13 cellular contexts compared by ENCODE assay signal in genomic region chr3:28334552-28334951, GRCh38. TPM values are rescaled to one million over a fixed set of nuclear protein-coding genes. Genes with fewer than 3 reads are reported as not detected.
DNase-seq lines count a peak whose midpoint lies in the region; FAIRE-seq and TF ChIP-seq lines count a peak whose summit lies in the region.
"Had no signal": no experiment of that assay in that cellular context is flagged by ENCODE, and none has a peak within 500 bp of the region (broad histone marks: within the 10 kb centered on the region; RNA-seq: fewer than 3 reads in every experiment).

No MANE protein-coding gene starts in this region.

- peak; percentile 10 for DNase-seq in NOMO-1 treated with DMSO at 0.1 percent for 48 hours (lab: John Stamatoyannopoulos, UW; ENCODE audit: unreplicated experiment)
- DNase-seq in NOMO-1 treated with dmso at 0.1 percent for 144 hours (lab: John Stamatoyannopoulos, UW; ENCODE audit: unreplicated experiment): no peak
- no peak for DNase-seq in MM.1S
- DNase-seq in cerebellar cortex (ENCODE audit: low spot score): peak; percentile 31
- no peak for DNase-seq in osteocyte (ENCODE audit: extremely low spot score, unreplicated experiment)
- DNase-seq in NCI-H748 (lab: John Stamatoyannopoulos, UW; ENCODE audit: unreplicated experiment): no peak
- DNase-seq in urothelium cell line (ENCODE audit: low spot score): no peak
- DNase-seq in mesendoderm: no peak
- DNase-seq: activated naive CD8-positive, alpha-beta T cell treated with anti-CD3 and anti-CD28 coated beads for 36 hours; KG1; left lung; occipital lobe; upper lobe of left lung had no signal

- no peaks in the 10 kb centered on the region for H3K9me3 Mint-ChIP-seq in osteocyte (ENCODE audit: unreplicated experiment)
- H3K9me3 Mint-ChIP-seq: activated naive CD8-positive, alpha-beta T cell treated with anti-CD3 and anti-CD28 coated beads for 36 hours had no signal

- H4K5ac ChIP-seq in mesendoderm (ENCODE audit: low read length): no peak overlapping the region

- no peak overlapping the region for H2BK5ac ChIP-seq in mesendoderm (ENCODE audit: low read length)

- H3K9me3 ChIP-seq in MM.1S (replicated peaks; ENCODE audit: insufficient read depth, low read length): no peaks in the 10 kb centered on the region
- H3K9me3 ChIP-seq: left lung, upper lobe of left lung had no signal

- no peaks in the 10 kb centered on the region for H3K79me1 ChIP-seq in mesendoderm (ENCODE audit: low read length)

- no peaks in the 10 kb centered on the region for H3K4me1 Mint-ChIP-seq in osteocyte (ENCODE audit: unreplicated experiment)

- peaks cover 27% of the 10 kb centered on the region for H3K36me3 Mint-ChIP-seq in osteocyte (ENCODE audit: unreplicated experiment)

- H2BK120ac ChIP-seq in mesendoderm (ENCODE audit: low read depth, low read length): no peak overlapping the region

- no peaks in the 10 kb centered on the region for H4K20me1 ChIP-seq in MM.1S (ENCODE audit: insufficient read depth, low read length)

- no peaks in the 10 kb centered on the region for H3K27me3 Mint-ChIP-seq in osteocyte (ENCODE audit: unreplicated experiment)
- H3K27me3 Mint-ChIP-seq: activated naive CD8-positive, alpha-beta T cell treated with anti-CD3 and anti-CD28 coated beads for 36 hours had no signal

- H2AK5ac ChIP-seq in mesendoderm (ENCODE audit: low read length): no peak overlapping the region

- H2BK15ac ChIP-seq in mesendoderm (replicated peaks; ENCODE audit: low read depth): no peak overlapping the region

- H3K4me3 ChIP-seq in MM.1S (ENCODE audit: low read length): no peak overlapping the region
- H3K4me3 ChIP-seq in mesendoderm (ENCODE audit: low read length): no peak overlapping the region
- H3K4me3 ChIP-seq: left lung, upper lobe of left lung had no signal

- no peak overlapping the region for H3K27ac Mint-ChIP-seq in osteocyte (ENCODE audit: unreplicated experiment)
- H3K27ac Mint-ChIP-seq: activated naive CD8-positive, alpha-beta T cell treated with anti-CD3 and anti-CD28 coated beads for 36 hours had no signal

- H3K36me3 ChIP-seq in MM.1S (replicated peaks; ENCODE audit: insufficient read depth, low read length) (peaks cover 4% of the 10 kb centered on the region; the same call in 1 of the 2 replicates), mesendoderm (ENCODE audit: control insufficient read depth, insufficient read depth, low read length) (no peaks in the 10 kb centered on the region)

- H3K9me2 ChIP-seq in MM.1S (replicated peaks; ENCODE audit: insufficient read depth, low read length): no peaks in the 10 kb centered on the region

- H3K79me2 ChIP-seq in MM.1S (ENCODE audit: low read length): no peaks in the 10 kb centered on the region
- no peaks in the 10 kb centered on the region for H3K79me2 ChIP-seq in mesendoderm (ENCODE audit: control insufficient read depth, insufficient read depth, low read length)

- no peak overlapping the region for H3K4ac ChIP-seq in mesendoderm (ENCODE audit: low read depth, low read length)

- H3K56ac ChIP-seq in mesendoderm (ENCODE audit: low read length): no peak overlapping the region

- no peaks in the 10 kb centered on the region for H3F3A ChIP-seq in MM.1S (ENCODE audit: insufficient read depth, low read length)

- H3K4me1 ChIP-seq in MM.1S (ENCODE audit: low read length) (no peaks in the 10 kb centered on the region), mesendoderm (ENCODE audit: control insufficient read depth, low read depth, low read length) (no peaks in the 10 kb centered on the region)
- H3K4me1 ChIP-seq: left lung, upper lobe of left lung had no signal

- H3K18ac ChIP-seq in mesendoderm (ENCODE audit: low read length): no peak overlapping the region

- H3K4me2 ChIP-seq in MM.1S (ENCODE audit: low read depth, low read length) (no peak overlapping the region), mesendoderm (ENCODE audit: low read length) (no peak overlapping the region)

- H3K23ac ChIP-seq in mesendoderm (ENCODE audit: low read length): no peak overlapping the region

- no peak overlapping the region for H2AFZ ChIP-seq in MM.1S (ENCODE audit: low read length)

- H4K8ac ChIP-seq in mesendoderm (ENCODE audit: low read depth, low read length): no peak overlapping the region

- H3K27ac ChIP-seq in MM.1S (ENCODE audit: low read length) (no peak overlapping the region), mesendoderm (ENCODE audit: low read depth, low read length) (no peak overlapping the region)
- H3K27ac ChIP-seq: left lung, upper lobe of left lung had no signal

- peak; percentile 25 for TF ChIP-seq CTCF in MM.1S (IDR thresholded peaks at IDR 0.05; ENCODE audit: low read length)
- TF ChIP-seq CTCF in osteocyte (IDR thresholded peaks at IDR 0.05): peak; percentile 48

- H3K4me3 Mint-ChIP-seq in osteocyte (ENCODE audit: unreplicated experiment): no peak overlapping the region
- H3K4me3 Mint-ChIP-seq: activated naive CD8-positive, alpha-beta T cell treated with anti-CD3 and anti-CD28 coated beads for 36 hours had no signal

- no peak for FAIRE-seq in urothelium cell line (lab: Jason Lieb, UNC)

- H3K27me3 ChIP-seq in MM.1S (replicated peaks; ENCODE audit: insufficient read depth, low read length) (no peaks in the 10 kb centered on the region), mesendoderm (ENCODE audit: insufficient read depth, low read length, poor library complexity) (no peaks in the 10 kb centered on the region)
- H3K27me3 ChIP-seq: left lung, upper lobe of left lung had no signal

- H3K9ac ChIP-seq in MM.1S (ENCODE audit: low read length): no peak overlapping the region
- no peak overlapping the region for H3K9ac ChIP-seq in mesendoderm (ENCODE audit: low read length)

RNA-seq across cellular contexts. Expression of gene ZCWPW2, which starts 14.0 kb away (rescaled TPM):
- 1.2 and 1.9 TPM in 2 replicates for total RNA-seq in osteocyte
- 0.28 TPM for polyA plus RNA-seq in mesendoderm (2013, experiment 1 of 2)
- 0.41 TPM for polyA plus RNA-seq in mesendoderm (2013, experiment 2 of 2)

RNA-seq across cellular contexts. Expression of gene AZI2, which starts 14.1 kb away (rescaled TPM):
- 66.4 and 79.2 TPM in 2 replicates for total RNA-seq in osteocyte
- polyA plus RNA-seq in mesendoderm (2013, experiment 1 of 2): 39.4 TPM
- 37.9 TPM for polyA plus RNA-seq in mesendoderm (2013, experiment 2 of 2)

Comparison
In these comparisons a context has a peak if more than half of its experiments do, and no peak if none do; other contexts are left out.
1. DNase-seq: peak in NOMO-1 treated with DMSO at 0.1 percent for 48 hours (single experiment) and cerebellar cortex (single experiment); none in NOMO-1 treated with dmso at 0.1 percent for 144 hours (single experiment), MM.1S (single experiment), osteocyte (single experiment), NCI-H748 (single experiment), urothelium cell line (single experiment) and mesendoderm (single experiment).